ENCODE assay signal across 1 cellular context in genomic region chr2:134772493-134773169, GRCh38.
TF ChIP-seq lines count a peak whose summit lies in the region.

No MANE protein-coding gene starts in this region.

TF ChIP-seq in WTC11, 78 proteins besides CTCF, POLR2A, EP300 and RAD21 (continued from another document):
- TF ChIP-seq AR (CRISPR knock-in tag; IDR thresholded peaks at IDR 0.05) (no peak), ZMAT4 (CRISPR knock-in tag; IDR thresholded peaks at IDR 0.05) (no peak), JAZF1 (CRISPR knock-in tag; IDR thresholded peaks at IDR 0.05) (no peak), ZNF423 (CRISPR knock-in tag; IDR thresholded peaks at IDR 0.05) (no peak), SP1 (CRISPR knock-in tag; conservative IDR thresholded peaks at IDR 0.05) (no peak)
- TF ChIP-seq, protein P1, sequence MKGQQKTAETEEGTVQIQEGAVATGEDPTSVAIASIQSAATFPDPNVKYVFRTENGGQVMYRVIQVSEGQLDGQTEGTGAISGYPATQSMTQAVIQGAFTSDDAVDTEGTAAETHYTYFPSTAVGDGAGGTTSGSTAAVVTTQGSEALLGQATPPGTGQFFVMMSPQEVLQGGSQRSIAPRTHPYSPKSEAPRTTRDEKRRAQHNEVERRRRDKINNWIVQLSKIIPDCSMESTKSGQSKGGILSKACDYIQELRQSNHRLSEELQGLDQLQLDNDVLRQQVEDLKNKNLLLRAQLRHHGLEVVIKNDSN (CRISPR knock-in tag; IDR thresholded peaks at IDR 0.05): no peak
